In the genomic region with DNA sequence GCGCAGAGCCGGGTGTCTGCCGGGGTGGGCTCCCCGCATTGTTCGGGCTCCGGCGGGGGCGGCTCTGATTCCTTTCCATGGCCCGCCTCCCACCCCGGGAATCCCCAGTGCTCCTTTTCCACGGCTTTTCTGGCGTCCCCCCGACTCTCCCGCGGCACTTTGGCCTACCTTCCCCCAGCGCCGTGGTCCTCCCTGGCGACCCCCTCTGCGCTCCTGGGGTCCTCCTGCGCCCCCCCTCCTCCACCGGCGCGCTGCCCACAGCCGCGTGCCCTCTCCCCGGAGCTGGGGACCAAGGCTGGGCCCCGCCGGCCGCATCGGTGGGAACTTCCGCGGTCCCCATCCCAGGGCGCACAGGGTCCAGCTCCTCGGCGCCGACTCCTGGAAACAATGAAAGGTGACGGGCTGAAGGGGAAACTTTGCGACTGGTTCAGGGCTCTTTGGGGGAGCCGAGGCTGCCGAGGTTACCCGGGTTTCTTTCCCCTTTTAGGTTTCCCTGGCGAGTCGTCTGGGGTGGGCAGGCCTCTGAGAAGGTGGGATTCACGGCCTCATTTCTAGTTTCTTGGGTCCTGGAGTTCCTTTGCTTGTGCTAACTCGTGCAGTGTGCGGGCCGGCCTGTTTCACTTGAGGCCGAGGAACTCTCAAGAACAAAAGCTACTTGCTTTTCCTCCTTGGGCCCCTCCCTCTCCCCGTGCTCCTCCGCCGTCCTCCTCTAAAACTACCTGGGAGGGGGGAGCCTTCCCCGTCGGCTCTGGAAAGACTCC, we compare ENCODE assay signal across 8 cellular contexts. TPM values are rescaled to one million over a fixed set of nuclear protein-coding genes. Genes with fewer than 3 reads are reported as not detected.
A peak's percentile ranks its signal among the peaks of the same experiment; 100 is the strongest.
DNase-seq lines count a peak whose midpoint lies in the region; ATAC-seq lines count a peak whose summit lies in the region.

No MANE protein-coding gene starts in this region.

- H3K27me3 Mint-ChIP-seq in activated CD4-positive, alpha-beta T cell treated with anti-CD3 and anti-CD28 coated beads for 36 hours = no peaks in the 10 kb centered on the region

- peak overlapping the region; percentile 96 for H3K9ac ChIP-seq in mesendoderm (ENCODE audit: low read length)
- peak overlapping the region; percentile 90 to 98 (median 97) for H3K9ac ChIP-seq in subcutaneous abdominal adipose tissue (ENCODE audit: low read length in 5 of 5)

- H3K36me3 ChIP-seq in mesendoderm (ENCODE audit: control insufficient read depth, insufficient read depth, low read length) = peaks cover 3% of the 10 kb centered on the region
- peaks cover 8 to 12% (median 11%) of the 10 kb centered on the region in 5 donors for H3K36me3 ChIP-seq in subcutaneous abdominal adipose tissue (ENCODE audit: control insufficient read depth in 5 of 5, insufficient read depth in 5 of 5, low read length in 5 of 5)

- H4K8ac ChIP-seq in mesendoderm (ENCODE audit: low read depth, low read length) = peak overlapping the region; percentile 99

- peak overlapping the region; percentile 97 for H3K56ac ChIP-seq in mesendoderm (ENCODE audit: low read length)

- H3K27ac ChIP-seq in mesendoderm (ENCODE audit: low read depth, low read length) (peak overlapping the region; percentile 98), subcutaneous abdominal adipose tissue (ENCODE audit: low read depth, low read length) (peak overlapping the region; percentile 100)

- WGBS in mesendoderm (ENCODE audit: extremely low coverage, insufficient coverage, low lambda C conversion rate) = no CpG with 5 or more reads among the region's 53 CpGs

- peak overlapping the region; percentile 80 for H3K23ac ChIP-seq in mesendoderm (ENCODE audit: low read length)

- peak overlapping the region; percentile 98 for H3K4me3 ChIP-seq in mesendoderm (ENCODE audit: low read length)
- peak overlapping the region; percentile 81 to 94 (median 93) for H3K4me3 ChIP-seq in subcutaneous abdominal adipose tissue (ENCODE audit: low read depth in 1 of 5, low read length in 5 of 5)

- intact Hi-C loops in activated CD4-positive, alpha-beta T cell treated with anti-CD3 and anti-CD28 coated beads for 36 hours (cut with DNase I, micrococcal nuclease) = loop anchor here (1.0 to 5.0 kb wide), 14 partner anchors 71 to 1845 kb away; a partner anchor contains a TSS

- H3K4me1 ChIP-seq in mesendoderm (ENCODE audit: control insufficient read depth, low read depth, low read length) = peaks cover 7% of the 10 kb centered on the region
- H3K4me1 ChIP-seq in subcutaneous abdominal adipose tissue (ENCODE audit: control insufficient read depth in 5 of 5, insufficient read depth in 5 of 5, low read length in 5 of 5) = peaks cover 5 to 76% (median 40%) of the 10 kb centered on the region in 5 donors

- no peaks in the 10 kb centered on the region for H3K9me3 Mint-ChIP-seq in activated CD4-positive, alpha-beta T cell treated with anti-CD3 and anti-CD28 coated beads for 36 hours (ENCODE audit: low read depth)

- no peak for ATAC-seq in activated CD4-positive, alpha-beta T cell treated with anti-CD3 and anti-CD28 coated beads for 36 hours
- ATAC-seq in GM19455 (IDR thresholded peaks at IDR 0.05; ENCODE audit: unreplicated experiment) (no peak), HG02938 (IDR thresholded peaks at IDR 0.05; ENCODE audit: unreplicated experiment) (no peak)

- H2AK5ac ChIP-seq in mesendoderm (ENCODE audit: low read length) = no peak overlapping the region

- peak overlapping the region; percentile 81 for H3K4ac ChIP-seq in mesendoderm (ENCODE audit: low read depth, low read length)

- H4K5ac ChIP-seq in mesendoderm (ENCODE audit: low read length) = no peak overlapping the region

- peak overlapping the region; percentile 10 for H2BK120ac ChIP-seq in mesendoderm (ENCODE audit: low read depth, low read length)

- H3K79me2 ChIP-seq in mesendoderm (ENCODE audit: control insufficient read depth, insufficient read depth, low read length) = peaks cover 69% of the 10 kb centered on the region

- H3K79me1 ChIP-seq in mesendoderm (ENCODE audit: low read length) = peaks cover 2% of the 10 kb centered on the region

- POLR2A ChIA-PET in activated CD4-positive, alpha-beta T cell treated with anti-CD3 and anti-CD28 coated beads for 36 hours (lab: Charles Lee) = interaction anchor here (0.6 to 3.6 kb wide), 5 partner anchors 21 to 205 kb away, joined by 3 to 58 read pairs (median 4); a partner anchor contains a TSS

- H3K27me3 ChIP-seq in mesendoderm (ENCODE audit: insufficient read depth, low read length, poor library complexity) (no peaks in the 10 kb centered on the region), subcutaneous abdominal adipose tissue (ENCODE audit: control insufficient read depth in 5 of 5, insufficient read depth in 4 of 5, low read length in 5 of 5) (no peaks in the 10 kb centered on the region)

- H3K27ac Mint-ChIP-seq in activated CD4-positive, alpha-beta T cell treated with anti-CD3 and anti-CD28 coated beads for 36 hours = peak overlapping the region; percentile 99

- H3K4me2 ChIP-seq in mesendoderm (ENCODE audit: low read length) = peak overlapping the region; percentile 72

- H2BK15ac ChIP-seq in mesendoderm (replicated peaks; ENCODE audit: low read depth) = no peak overlapping the region

- H3K36me3 Mint-ChIP-seq in activated CD4-positive, alpha-beta T cell treated with anti-CD3 and anti-CD28 coated beads for 36 hours (ENCODE audit: low read depth) = peaks cover 33% of the 10 kb centered on the region

- peak overlapping the region; percentile 62 for H2BK5ac ChIP-seq in mesendoderm (ENCODE audit: low read length)

- no peaks in the 10 kb centered on the region for H3K9me3 ChIP-seq in subcutaneous abdominal adipose tissue (ENCODE audit: control insufficient read depth in 5 of 5, low read length in 5 of 5)

- H3K4me1 Mint-ChIP-seq in activated CD4-positive, alpha-beta T cell treated with anti-CD3 and anti-CD28 coated beads for 36 hours = peaks cover 50% of the 10 kb centered on the region

- DNase-seq in activated CD4-positive, alpha-beta T cell treated with anti-CD3 and anti-CD28 coated beads for 36 hours = peak; percentile 66
- no peak for DNase-seq in activated CD4-positive, alpha-beta T cell treated with anti-CD3 and anti-CD28 coated beads for 1 hour
- DNase-seq in activated CD4-positive, alpha-beta T cell treated with anti-CD3 and anti-CD28 coated beads, Interleukin-2, amount 50 U/mL, for 1 hour = peak; percentile 36
- DNase-seq in ecto neural progenitor cell (ENCODE audit: low spot score) (peak; percentile 67), mesendoderm (peak; percentile 82)

- H3K18ac ChIP-seq in mesendoderm (ENCODE audit: low read length) = peak overlapping the region; percentile 85

- CTCF ChIA-PET in activated CD4-positive, alpha-beta T cell treated with anti-CD3 and anti-CD28 coated beads for 36 hours (lab: Charles Lee) = interaction anchor here (0.6 to 5.4 kb wide), 13 partner anchors 9 to 214 kb away, joined by 3 to 54 read pairs (median 4); no protein-coding TSS in a partner anchor

- peak overlapping the region; percentile 94 for H3K4me3 Mint-ChIP-seq in activated CD4-positive, alpha-beta T cell treated with anti-CD3 and anti-CD28 coated beads for 36 hours

RNA-seq across cellular contexts. Expression of a gene that starts 2.2 kb away (rescaled TPM):
- 10 to 100 TPM; 42.7 to 46.3 TPM for total RNA-seq in activated CD4-positive, alpha-beta T cell treated with anti-CD3 and anti-CD28 coated beads for 36 hours
- 147 TPM for polyA plus RNA-seq in mesendoderm (2013, experiment 1 of 2)
- polyA plus RNA-seq in mesendoderm (2013, experiment 2 of 2) = 153 TPM
